ENCODE assay signal across 8 cellular contexts in the genomic region with DNA sequence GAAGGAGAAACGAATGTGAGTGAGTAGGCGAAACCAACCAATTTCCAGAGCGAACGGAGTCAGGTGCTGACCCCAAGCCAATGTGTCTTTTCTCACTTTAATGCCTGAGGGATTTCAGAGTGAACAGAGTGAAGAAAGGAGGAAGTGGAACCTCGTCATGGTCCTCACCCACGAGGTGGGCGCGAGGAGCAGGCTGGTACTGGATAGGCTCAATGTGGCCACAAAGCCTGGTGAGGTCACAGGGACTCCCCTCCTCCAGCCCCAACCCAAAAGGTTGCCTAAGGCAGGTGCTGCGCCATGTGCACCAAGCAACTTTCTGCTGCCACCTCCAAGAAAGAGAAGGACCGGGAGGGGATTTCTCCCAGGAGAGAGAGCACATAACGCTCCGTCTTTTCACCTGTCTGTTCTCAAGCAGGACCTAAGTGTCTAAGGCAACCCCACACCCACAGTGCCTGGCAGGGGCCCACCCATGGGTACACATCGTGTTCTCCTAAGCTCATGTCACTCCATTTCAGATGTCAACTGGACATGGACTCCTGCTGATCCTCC. TPM values are rescaled to one million over a fixed set of nuclear protein-coding genes. Genes with fewer than 3 reads are reported as not detected.
A peak's percentile ranks its signal among the peaks of the same experiment; 100 is the strongest.
DNase-seq lines count a peak whose midpoint lies in the region; ATAC-seq and TF ChIP-seq lines count a peak whose summit lies in the region.

No MANE protein-coding gene starts in this region.

- intact Hi-C loops in lower lobe of right lung (cut with DNase I): no loop called here

- ATAC-seq in GM18909 (IDR thresholded peaks at IDR 0.05; ENCODE audit: poor library complexity, unreplicated experiment) (peak; percentile 80), HG03025 (IDR thresholded peaks at IDR 0.05; ENCODE audit: low FRiP score, unreplicated experiment) (peak; percentile 63), lower lobe of right lung (peak; percentile 58 to 64)

- H3K9me3 ChIP-seq in BLaER1: no peaks in the 10 kb centered on the region
- no peaks in the 10 kb centered on the region for H3K9me3 ChIP-seq in SU-DHL-6 (ENCODE audit: insufficient read depth, low read length)
- no peaks in the 10 kb centered on the region for H3K9me3 ChIP-seq in lower lobe of right lung

- peak overlapping the region; percentile 7 for H2AFZ ChIP-seq in SU-DHL-6 (ENCODE audit: low read depth, low read length, severe bottlenecking)

- H3K4me1 ChIP-seq in BLaER1: peaks cover 81% of the 10 kb centered on the region
- H3K4me1 ChIP-seq in lower lobe of right lung: peaks cover 47% of the 10 kb centered on the region

- no peak for TF ChIP-seq CTCF in SU-DHL-6 (IDR thresholded peaks at IDR 0.05; ENCODE audit: insufficient read depth, low read length, poor library complexity, severe bottlenecking)
- TF ChIP-seq CTCF in lower lobe of right lung (IDR thresholded peaks at IDR 0.05): no peak
- no peak for TF ChIP-seq CTCF in endothelial cell (IDR thresholded peaks at IDR 0.05; ENCODE audit: unreplicated experiment)

- H3K36me3 ChIP-seq in BLaER1 (peaks cover 49% of the 10 kb centered on the region), SU-DHL-6 (ENCODE audit: low read length) (no peaks in the 10 kb centered on the region), lower lobe of right lung (peaks cover 3% of the 10 kb centered on the region)

- no peak overlapping the region for H3K4me3 Mint-ChIP-seq in endothelial cell (ENCODE audit: unreplicated experiment)

- no peak overlapping the region for H3K27ac Mint-ChIP-seq in endothelial cell (ENCODE audit: unreplicated experiment)

- peaks cover 8% of the 10 kb centered on the region for H3K27me3 Mint-ChIP-seq in endothelial cell (ENCODE audit: unreplicated experiment)

- H3K4me1 Mint-ChIP-seq in endothelial cell (ENCODE audit: unreplicated experiment): peaks cover 28% of the 10 kb centered on the region

- no peaks in the 10 kb centered on the region for H3K79me2 ChIP-seq in SU-DHL-6 (ENCODE audit: insufficient read depth, low read length)

- no peaks in the 10 kb centered on the region for H3K9me3 Mint-ChIP-seq in endothelial cell (ENCODE audit: unreplicated experiment)

- H3K9ac ChIP-seq in BLaER1 (peak overlapping the region; percentile 98; the same call in 1 of the 2 replicates), SU-DHL-6 (ENCODE audit: low read length) (no peak overlapping the region)

- DNase-seq in lower lobe of right lung (peak; percentile 85), endothelial cell (ENCODE audit: low spot score) (no peak), NCI-H2196 (lab: John Stamatoyannopoulos, UW; ENCODE audit: unreplicated experiment) (no peak), glomerular visceral epithelial cell (ENCODE audit: extremely low spot score) (no peak)

- no peaks in the 10 kb centered on the region for H3K27me3 ChIP-seq in BLaER1
- H3K27me3 ChIP-seq in SU-DHL-6 (ENCODE audit: low read length): no peaks in the 10 kb centered on the region
- no peaks in the 10 kb centered on the region for H3K27me3 ChIP-seq in lower lobe of right lung (ENCODE audit: low read depth)

- no peaks in the 10 kb centered on the region for H3F3A ChIP-seq in SU-DHL-6 (ENCODE audit: insufficient read depth)

- no peaks in the 10 kb centered on the region for H3K9me2 ChIP-seq in SU-DHL-6 (replicated peaks; ENCODE audit: insufficient read depth, low read length)

- H3K4me2 ChIP-seq in BLaER1 (peak overlapping the region; percentile 98), SU-DHL-6 (ENCODE audit: low read depth, low read length, poor library complexity, severe bottlenecking) (peak overlapping the region; percentile 40)

- peak overlapping the region; percentile 90 for H3K4me3 ChIP-seq in BLaER1
- no peak overlapping the region for H3K4me3 ChIP-seq in SU-DHL-6 (ENCODE audit: insufficient read depth, low read length, poor library complexity, severe bottlenecking)
- H3K4me3 ChIP-seq in lower lobe of right lung: peak overlapping the region; percentile 72

- H3K36me3 Mint-ChIP-seq in endothelial cell (ENCODE audit: low read depth, unreplicated experiment): peaks cover 3% of the 10 kb centered on the region

- H3K27ac ChIP-seq in BLaER1 (peak overlapping the region; percentile 98), SU-DHL-6 (ENCODE audit: low read depth, low read length) (no peak overlapping the region), lower lobe of right lung (peak overlapping the region; percentile 58)

- H4K20me1 ChIP-seq in BLaER1 (peaks cover 73% of the 10 kb centered on the region), SU-DHL-6 (ENCODE audit: low read depth, low read length) (no peaks in the 10 kb centered on the region)

RNA-seq across cellular contexts. Expression of a gene that starts 3.8 kb away (rescaled TPM):
- total RNA-seq in lower lobe of right lung (20.7 TPM), endothelial cell (ENCODE audit: unreplicated experiment) (18.6 TPM)
